Comparison of ENCODE assay signal across 8 cellular contexts in genomic region chr15:80989518-80990478, GRCh38. TPM values are rescaled to one million over a fixed set of nuclear protein-coding genes. Genes with fewer than 3 reads are reported as not detected.
A peak's percentile ranks its signal among the peaks of the same experiment; 100 is the strongest.
DNase-seq lines count a peak whose midpoint lies in the region; ATAC-seq and TF ChIP-seq lines count a peak whose summit lies in the region.

TSS of gene MESD (minus strand) at chr15:80989819. CDS start at chr15:80989791, 28 bp downstream.

- DNase-seq in CD1c-positive myeloid dendritic cell (ENCODE audit: extremely low spot score) (peak; percentile 98), NCI-H748 treated with DMSO at 0.1 percent for 48 hours (lab: John Stamatoyannopoulos, UW) (peak; percentile 79), dedifferentiated amniotic fluid mesenchymal stem cell (ENCODE audit: extremely low spot score) (peak; percentile 95), left lung (peak; percentile 98 to 100)
- peak; percentile 95 to 97 for DNase-seq in activated CD4-positive, alpha-beta T cell treated with anti-CD3 and anti-CD28 coated beads, Interleukin-2, amount 50 U/mL, for 24 hours (ENCODE audit: low read depth in 1 of 2, low spot score in 1 of 2)
- DNase-seq in stimulated activated CD4-positive, alpha-beta T cell treated with anti-CD3 and anti-CD28 coated beads, Interleukin-2, amount 100 ng/mL, for 4 hours (ENCODE audit: low read depth): peak; percentile 96

- H3K4me1 ChIP-seq in left lung: peaks cover 17 to 70% of the 10 kb centered on the region in 2 donors

- peak within 1 kb of the TSS; percentile 91 to 93 for H3K27ac ChIP-seq in left lung

- intact Hi-C loops in left lung (cut with DNase I): loop anchor here in 1 of 2 donors (10.0 kb wide), 1 partner anchor 275 kb away; no protein-coding TSS in a partner anchor

- peak within 1 kb of the TSS; percentile 63 to 92 for H3K4me3 ChIP-seq in left lung

- H3K9me3 ChIP-seq in left lung: no peaks in the 10 kb centered on the region

- no peak for TF ChIP-seq CTCF in left lung (IDR thresholded peaks at IDR 0.05)

- peak; percentile 98 for ATAC-seq in GM19397 (IDR thresholded peaks at IDR 0.05; ENCODE audit: unreplicated experiment)
- ATAC-seq in HG03565 (IDR thresholded peaks at IDR 0.05; ENCODE audit: unreplicated experiment): peak; percentile 92
- peak; percentile 99 for ATAC-seq in left lung

- no peaks in the 10 kb centered on the region for H3K27me3 ChIP-seq in left lung

- no peaks in the 10 kb centered on the region for H3K36me3 ChIP-seq in left lung

RNA-seq across cellular contexts. Expression of gene MESD, which starts in this region (rescaled TPM):
- 10 to 100 TPM; 24.2 to 28.2 TPM for total RNA-seq in left lung

Comparison
In these comparisons a context has a peak if more than half of its experiments do, and no peak if none do; other contexts are left out.
1. Peak in every context shown above with its lines: DNase-seq, ATAC-seq, H3K4me3 ChIP-seq and H3K27ac ChIP-seq.